In genomic region chr12:56041579-56042429, GRCh38 we compare ENCODE assay signal across 1 cellular context.
TF ChIP-seq lines count a peak whose summit lies in the region.

RPS26 (plus strand) TSS chr12:56041918; CDS start chr12:56042167, 249 bp downstream.

TF ChIP-seq in K562, 482 proteins besides CTCF, POLR2A, EP300 and RAD21 (continued from another document and continues in another):
- no peak for TF ChIP-seq MCM2 (IDR thresholded peaks at IDR 0.05; ENCODE audit: low read depth)
- TF ChIP-seq VEZF1 (CRISPR knock-in tag; IDR thresholded peaks at IDR 0.05), result peak; percentile 100
- TF ChIP-seq ETS1 (conservative IDR thresholded peaks at IDR 0.05; ENCODE audit: control insufficient read depth, low read depth, low read length), result peak; percentile 74
- peak in 1 of 2 experiments; percentile 7; a peak in 1 of 4 replicates for TF ChIP-seq RCOR1 (IDR thresholded peaks at IDR 0.05; ENCODE audit: borderline replicate concordance in 1 of 2, low read depth in 2 of 2, low read length in 2 of 2)
- TF ChIP-seq HNRNPLL (IDR thresholded peaks at IDR 0.05; ENCODE audit: low read depth, low read length, poor library complexity, severe bottlenecking), result peak; percentile 59
- peak in 1 of 2 experiments; percentile 91; a peak in 2 of 4 replicates for TF ChIP-seq KDM4B (IDR thresholded peaks at IDR 0.05; ENCODE audit: borderline replicate concordance in 2 of 2, low read depth in 1 of 2)
- peak; percentile 100 for TF ChIP-seq MTA3 (IDR thresholded peaks at IDR 0.05; ENCODE audit: borderline replicate concordance)
- no peak for TF ChIP-seq PTRF (tag; IDR thresholded peaks at IDR 0.05)
- TF ChIP-seq MAFK (IDR thresholded peaks at IDR 0.05; ENCODE audit: low read length), result no peak; the same call in 1 of the 2 replicates
- TF ChIP-seq POLR2B (IDR thresholded peaks at IDR 0.05; ENCODE audit: low read depth, partially characterized antibody), result peak; percentile 99
- TF ChIP-seq TBP (optimal IDR thresholded peaks at IDR 0.05; ENCODE audit: low read depth, low read length), result peak; percentile 99
- peak; percentile 94 for TF ChIP-seq PHF20 (IDR thresholded peaks at IDR 0.05; ENCODE audit: partially characterized antibody)
- TF ChIP-seq NEUROD1 (IDR thresholded peaks at IDR 0.05; ENCODE audit: borderline replicate concordance, low read depth, low read length, partially characterized antibody), result no peak
- TF ChIP-seq HDGF (IDR thresholded peaks at IDR 0.05), result no peak
- peak; percentile 69 for TF ChIP-seq KLF13 (tag; IDR thresholded peaks at IDR 0.05; ENCODE audit: borderline replicate concordance, low read depth)
- TF ChIP-seq CBX1 (IDR thresholded peaks at IDR 0.05; ENCODE audit: low read depth), result peak; percentile 95
- TF ChIP-seq DIDO1 (tag; IDR thresholded peaks at IDR 0.05; ENCODE audit: low read depth), result peak; percentile 98
- peak; percentile 98 for TF ChIP-seq NR2C2 (CRISPR knock-in tag; IDR thresholded peaks at IDR 0.05)
- peak; percentile 100 for TF ChIP-seq NR2C2 (tag; IDR thresholded peaks at IDR 0.05)
- TF ChIP-seq CBFA2T3 (IDR thresholded peaks at IDR 0.05), result no peak; the same call in 1 of the 2 replicates
- peak; percentile 18 for TF ChIP-seq ZFP36 (IDR thresholded peaks at IDR 0.05; ENCODE audit: low read depth, low read length, partially characterized antibody)
- TF ChIP-seq TBL1XR1 (IDR thresholded peaks at IDR 0.05; ENCODE audit: low read length in 2 of 2), result 0 out of 4 replicates have a peak, but pooled peaks of 1 of the 2 experiments have one; percentile 31
- peak; percentile 63; the same call in 1 of the 2 replicates for TF ChIP-seq SPI1 (IDR thresholded peaks at IDR 0.05; ENCODE audit: borderline replicate concordance, low read depth, low read length)
- TF ChIP-seq ELF1 (tag; IDR thresholded peaks at IDR 0.05), result peak; percentile 98
- peak; percentile 94 to 99 for TF ChIP-seq ARNT (IDR thresholded peaks at IDR 0.05)
- no peak for TF ChIP-seq IFI16 (CRISPR knock-in tag; IDR thresholded peaks at IDR 0.05)
- TF ChIP-seq ATF1 (CRISPR knock-in tag; IDR thresholded peaks at IDR 0.05), result no peak; the same call in 1 of the 2 replicates
- peak; percentile 96 for TF ChIP-seq ATF1 (tag; IDR thresholded peaks at IDR 0.05)
- TF ChIP-seq GTF3C2 (IDR thresholded peaks at IDR 0.05; ENCODE audit: borderline replicate concordance, extremely low read depth, insufficient read length), result no peak
- TF ChIP-seq MAZ (CRISPR knock-in tag; conservative IDR thresholded peaks at IDR 0.05 in 1 of 2, IDR thresholded peaks at IDR 0.05 in 1 of 2), result peak; percentile 51 to 64; a peak in 3 of 4 replicates
- TF ChIP-seq STAT5A (IDR thresholded peaks at IDR 0.05; ENCODE audit: borderline replicate concordance, low read length), result peak; percentile 64; the same call in 1 of the 2 replicates
- TF ChIP-seq CREM (IDR thresholded peaks at IDR 0.05; ENCODE audit: low read depth), result peak; percentile 97
- peak; percentile 98 for TF ChIP-seq NFRKB (IDR thresholded peaks at IDR 0.05; ENCODE audit: low read depth)
- peak; percentile 99 for TF ChIP-seq NR2C1 (IDR thresholded peaks at IDR 0.05)
- TF ChIP-seq NR2C1 (tag; IDR thresholded peaks at IDR 0.05), result peak; percentile 100
- TF ChIP-seq POLR3G (IDR thresholded peaks at IDR 0.05; ENCODE audit: extremely low read depth, insufficient read length, insufficient replicate concordance), result no peak
- peak; percentile 98 for TF ChIP-seq RBFOX2 (IDR thresholded peaks at IDR 0.05; ENCODE audit: low read depth, low read length)
- peak; percentile 37; the same call in 1 of the 2 replicates for TF ChIP-seq NR3C1 (CRISPR knock-in tag; IDR thresholded peaks at IDR 0.05)
- TF ChIP-seq MAX (CRISPR knock-in tag; IDR thresholded peaks at IDR 0.05), result peak; percentile 54
- no peak for TF ChIP-seq ZNF561 (CRISPR knock-in tag; conservative IDR thresholded peaks at IDR 0.05)
- TF ChIP-seq RBM39 (optimal IDR thresholded peaks at IDR 0.05; ENCODE audit: low read depth, low read length), result peak; percentile 94
- no peak for TF ChIP-seq TGIF2 (CRISPR knock-in tag; IDR thresholded peaks at IDR 0.05)
- TF ChIP-seq CTBP1 (IDR thresholded peaks at IDR 0.05; ENCODE audit: borderline replicate concordance), result peak; percentile 88; the same call in 1 of the 2 replicates
- peak; percentile 93 for TF ChIP-seq GMEB1 (CRISPR knock-in tag; IDR thresholded peaks at IDR 0.05)
- TF ChIP-seq ZNF76 (CRISPR knock-in tag; IDR thresholded peaks at IDR 0.05; ENCODE audit: borderline replicate concordance), result peak; percentile 89; the same call in 1 of the 2 replicates
- no peak for TF ChIP-seq SAFB (IDR thresholded peaks at IDR 0.05; ENCODE audit: borderline replicate concordance, low read depth, low read length)
- peak; percentile 93 for TF ChIP-seq ATF7 (IDR thresholded peaks at IDR 0.05)
- peak; percentile 92 to 94 for TF ChIP-seq AFF1 (IDR thresholded peaks at IDR 0.05; ENCODE audit: low read depth in 1 of 2, partially characterized antibody in 2 of 2)
- 0 out of 4 replicates have a peak, but pooled peaks of 1 of the 2 experiments have one; percentile 14 for TF ChIP-seq TEAD1 (CRISPR knock-in tag; IDR thresholded peaks at IDR 0.05)
- no peak for TF ChIP-seq MTF1 (CRISPR knock-in tag; IDR thresholded peaks at IDR 0.05; ENCODE audit: borderline replicate concordance)
- TF ChIP-seq SETDB1 (IDR thresholded peaks at IDR 0.05; ENCODE audit: low read length), result no peak
- peak; percentile 93 to 95 for TF ChIP-seq MNT (conservative IDR thresholded peaks at IDR 0.05)
